31 cellular contexts compared by ENCODE assay signal in genomic region chr5:148798786-148799185, GRCh38.
"Had no signal": no experiment of that assay in that cellular context is flagged by ENCODE, and none has a peak within 500 bp of the region (broad histone marks: within the 10 kb centered on the region; RNA-seq: fewer than 3 reads in every experiment).

No MANE protein-coding gene starts in this region.

- H3K4me1 Mint-ChIP-seq: endodermal cell had no signal

- H3K9me3 ChIP-seq: gastrocnemius medialis, heart left ventricle had no signal

- H3K36me3 ChIP-seq: brain microvascular endothelial cell, gastrocnemius medialis, heart left ventricle, WERI-Rb-1 had no signal

- ATAC-seq: activated CD4-positive, CD25-positive, alpha-beta regulatory T cell treated with anti-CD3 and anti-CD28 coated beads, Interleukin-2, amount 50 U/mL, for 24 hours; activated CD8-positive, alpha-beta memory T cell treated with anti-CD3 and anti-CD28 coated beads, Interleukin-2, amount 10 ng/mL, durations not matched to agents 7 days and 5 days; activated CD8-positive, alpha-beta T cell treated with anti-CD3 and anti-CD28 coated beads for 36 hours; activated T-helper 17 cell treated with anti-CD3 and anti-CD28 coated beads, Interleukin-2, amount 50 U/mL, for 72 hours; esophagus mucosa; foreskin keratinocyte; gastrocnemius medialis; heart left ventricle had no signal

- H3K4me1 ChIP-seq: foreskin keratinocyte, gastrocnemius medialis had no signal

- H3K4me3 ChIP-seq: coronary artery, dorsolateral prefrontal cortex, gastrocnemius medialis, heart left ventricle had no signal

- H3K9me3 Mint-ChIP-seq: activated B cell treated with CpG ODN at 0.5 μM for 24 hours; activated T-helper 17 cell treated with anti-CD3 and anti-CD28 coated beads, Interleukin-2, amount 50 U/mL, for 72 hours; central memory CD8-positive, alpha-beta T cell; dendritic cell treated with granulocyte-macrophage colony-stimulating factor and Interleukin-4, amounts not matched to agents 40 ng/mL and 50 ng/mL, for 4 days; endodermal cell had no signal

- H3K27ac ChIP-seq: brain microvascular endothelial cell, coronary artery, dorsolateral prefrontal cortex, foreskin keratinocyte, gastrocnemius medialis, heart left ventricle, WERI-Rb-1 had no signal

- DNase-seq: activated B cell treated with CpG ODN at 0.5 μM for 24 hours; activated CD4-positive, alpha-beta T cell treated with anti-CD3 and anti-CD28 coated beads for 48 hours; activated CD4-positive, alpha-beta T cell treated with anti-CD3 and anti-CD28 coated beads, Interleukin-2, amount 50 U/mL, for 1 hour; activated CD4-positive, alpha-beta T cell treated with anti-CD3 and anti-CD28 coated beads, Interleukin-2, amount 50 U/mL, for 48 hours; activated CD8-positive, alpha-beta memory T cell treated with anti-CD3 and anti-CD28 coated beads, Interleukin-2, amount 10 ng/mL, durations not matched to agents 7 days and 5 days; activated CD8-positive, alpha-beta memory T cell treated with anti-CD3 and anti-CD28 coated beads, Interleukin-2, amount 50 U/mL, for 4 hours; activated CD8-positive, alpha-beta T cell treated with anti-CD3 and anti-CD28 coated beads for 36 hours; activated effector memory CD4-positive, alpha-beta T cell treated with Interleukin-2 at 50 U/mL for 16 hours; activated gamma-delta T cell treated with Interleukin-2 at 50 U/mL for 16 hours; activated naive CD4-positive, alpha-beta T cell treated with anti-CD3 and anti-CD28 coated beads, Interleukin-2, amount 50 U/mL, for 16 hours; activated naive CD4-positive, alpha-beta T cell treated with Interleukin-2 at 50 U/mL for 16 hours; activated T-cell treated with anti-CD3 and anti-CD28 coated beads, Interleukin-2, amount 50 U/mL, for 1 hour; amniotic stem cell; anterior cingulate cortex; brain microvascular endothelial cell; dorsolateral prefrontal cortex; effector memory CD4-positive, alpha-beta T cell; endodermal cell; foreskin keratinocyte; gastrocnemius medialis; glutamatergic neuron; heart left ventricle; T-helper 2 cell; WERI-Rb-1 had no signal

- H3K27ac Mint-ChIP-seq: activated B cell treated with CpG ODN at 0.5 μM for 24 hours; activated CD8-positive, alpha-beta memory T cell treated with anti-CD3 and anti-CD28 coated beads, Interleukin-2, amount 10 ng/mL, durations not matched to agents 7 days and 5 days; activated CD8-positive, alpha-beta T cell treated with anti-CD3 and anti-CD28 coated beads for 36 hours; dendritic cell treated with granulocyte-macrophage colony-stimulating factor and Interleukin-4, amounts not matched to agents 40 ng/mL and 50 ng/mL, for 4 days; endodermal cell had no signal

- H3K27me3 ChIP-seq: brain microvascular endothelial cell, dorsolateral prefrontal cortex, foreskin keratinocyte, gastrocnemius medialis, heart left ventricle had no signal

- H3K27me3 Mint-ChIP-seq: activated B cell treated with CpG ODN at 0.5 μM for 24 hours; dendritic cell treated with granulocyte-macrophage colony-stimulating factor and Interleukin-4, amounts not matched to agents 40 ng/mL and 50 ng/mL, for 4 days had no signal

- H3K4me3 Mint-ChIP-seq: activated B cell treated with CpG ODN at 0.5 μM for 24 hours; activated CD8-positive, alpha-beta memory T cell treated with anti-CD3 and anti-CD28 coated beads, Interleukin-2, amount 10 ng/mL, durations not matched to agents 7 days and 5 days; activated CD8-positive, alpha-beta T cell treated with anti-CD3 and anti-CD28 coated beads for 36 hours; activated naive CD8-positive, alpha-beta T cell; activated T-helper 17 cell treated with anti-CD3 and anti-CD28 coated beads, Interleukin-2, amount 50 U/mL, for 72 hours; central memory CD8-positive, alpha-beta T cell; dendritic cell treated with granulocyte-macrophage colony-stimulating factor and Interleukin-4, amounts not matched to agents 40 ng/mL and 50 ng/mL, for 4 days; endodermal cell had no signal
